21 cellular contexts compared by ENCODE assay signal in genomic region chr7:151372612-151373265, GRCh38. TPM values are rescaled to one million over a fixed set of nuclear protein-coding genes. Genes with fewer than 3 reads are reported as not detected.
DNase-seq lines count a peak whose midpoint lies in the region; ATAC-seq and TF ChIP-seq lines count a peak whose summit lies in the region.
"Had no signal": no experiment of that assay in that cellular context is flagged by ENCODE, and none has a peak within 500 bp of the region (broad histone marks: within the 10 kb centered on the region; RNA-seq: fewer than 3 reads in every experiment).

No MANE protein-coding gene starts in this region.

- TF ChIP-seq POLR2A in erythroblast (IDR thresholded peaks at IDR 0.05; ENCODE audit: low read length) = no peak

- no peaks in the 10 kb centered on the region for H3K27me3 ChIP-seq in DND-41 (ENCODE audit: insufficient read depth, low read length, poor library complexity)
- H3K27me3 ChIP-seq: BLaER1 treated with 17β-estradiol and CSF1 and Interleukin-3, amounts not matched to agents 10 nM and 100 nM; gastroesophageal sphincter had no signal

- no peaks in the 10 kb centered on the region for H4K20me1 ChIP-seq in DND-41 (ENCODE audit: insufficient read depth, low read length)

- no peak overlapping the region for H3K9ac ChIP-seq in DND-41 (ENCODE audit: low read depth, low read length)

- no peak overlapping the region for H3K4me3 ChIP-seq in DND-41 (ENCODE audit: low read depth in 1 of 2, low read length in 2 of 2)
- no peak overlapping the region for H3K4me3 ChIP-seq in choroid plexus epithelial cell (ENCODE audit: low read depth, low read length)
- H3K4me3 ChIP-seq: BLaER1 treated with 17β-estradiol and CSF1 and Interleukin-3, amounts not matched to agents 10 nM and 100 nM; gastroesophageal sphincter; left ventricle myocardium inferior; PC-9 had no signal

- peak; percentile 3 for DNase-seq in activated CD4-positive, alpha-beta memory T cell treated with anti-CD3 and anti-CD28 coated beads for 36 hours
- no peak for DNase-seq in activated CD4-positive, alpha-beta memory T cell treated with anti-CD3 and anti-CD28 coated beads, Interleukin-2, amount 10 ng/mL, durations not matched to agents 7 days and 5 days
- DNase-seq in DND-41 (no peak), choroid plexus epithelial cell (ENCODE audit: low read depth) (peak; percentile 52), nephron progenitor cell (no peak), erythroblast (lab: John Stamatoyannopoulos, UW) (no peak)
- DNase-seq: cortex of kidney; DMS153; left ventricle myocardium inferior; NCI-H1048; NCI-H524 treated with DMSO at 0.1 percent for 48 hours; PC-9; stimulated activated CD4-positive, alpha-beta T cell treated with anti-CD3 and anti-CD28 coated beads, Interleukin-12 subunit alpha, Interleukin-12 subunit beta, amount 100 ng/mL, for 4 hours; trophoblast cell had no signal

- intact Hi-C loops in activated CD4-positive, alpha-beta memory T cell treated with anti-CD3 and anti-CD28 coated beads for 36 hours (cut with micrococcal nuclease) = no loop called here

- H3K36me3 ChIP-seq in DND-41 (ENCODE audit: insufficient read depth, low read length) = peaks cover 74% of the 10 kb centered on the region

- H3K4me3 Mint-ChIP-seq in activated CD4-positive, alpha-beta memory T cell treated with anti-CD3 and anti-CD28 coated beads for 36 hours = no peak overlapping the region
- H3K4me3 Mint-ChIP-seq in activated CD4-positive, alpha-beta memory T cell treated with anti-CD3 and anti-CD28 coated beads, Interleukin-2, amount 10 ng/mL, durations not matched to agents 7 days and 5 days = no peak overlapping the region
- peak overlapping the region; percentile 10 for H3K4me3 Mint-ChIP-seq in nephron progenitor cell

- no peak overlapping the region for H3K27ac Mint-ChIP-seq in activated CD4-positive, alpha-beta memory T cell treated with anti-CD3 and anti-CD28 coated beads for 36 hours
- H3K27ac Mint-ChIP-seq in activated CD4-positive, alpha-beta memory T cell treated with anti-CD3 and anti-CD28 coated beads, Interleukin-2, amount 10 ng/mL, durations not matched to agents 7 days and 5 days = no peak overlapping the region
- H3K27ac Mint-ChIP-seq in nephron progenitor cell = peak overlapping the region; percentile 93
- H3K27ac Mint-ChIP-seq: progenitor cell of endocrine pancreas had no signal

- H2AFZ ChIP-seq in DND-41 (ENCODE audit: low read depth, low read length) = no peak overlapping the region
- H2AFZ ChIP-seq: PC-9 had no signal

- H3K4me2 ChIP-seq in DND-41 (ENCODE audit: insufficient read depth, low read length) = no peak overlapping the region
- H3K4me2 ChIP-seq: BLaER1 treated with 17β-estradiol and CSF1 and Interleukin-3, amounts not matched to agents 10 nM and 100 nM; PC-9 had no signal

- CTCF ChIA-PET in activated CD4-positive, alpha-beta memory T cell treated with anti-CD3 and anti-CD28 coated beads for 36 hours (lab: Charles Lee) = interaction anchor here (15.1 kb wide), 1 partner anchor 74 kb away, joined by 384 read pairs; the partner anchor contains the start of gene CRYGN
- CTCF ChIA-PET in activated CD4-positive, alpha-beta memory T cell treated with anti-CD3 and anti-CD28 coated beads, Interleukin-2, amount 10 ng/mL, durations not matched to agents 7 days and 5 days (lab: Charles Lee) = interaction anchor here (0.7 to 11.6 kb wide), 3 partner anchors 13 to 77 kb away, joined by 3 to 184 read pairs (median 4); no protein-coding TSS in a partner anchor

- peaks cover 10% of the 10 kb centered on the region for H3K4me1 ChIP-seq in DND-41 (ENCODE audit: insufficient read depth, low read length)

- H3K9me3 ChIP-seq in DND-41 (ENCODE audit: insufficient read depth, low read length, severe bottlenecking) = no peaks in the 10 kb centered on the region
- H3K9me3 ChIP-seq: BLaER1 treated with 17β-estradiol and CSF1 and Interleukin-3, amounts not matched to agents 10 nM and 100 nM; gastroesophageal sphincter; left ventricle myocardium inferior had no signal

- H3K9me3 Mint-ChIP-seq in activated CD4-positive, alpha-beta memory T cell treated with anti-CD3 and anti-CD28 coated beads for 36 hours = no peaks in the 10 kb centered on the region
- H3K9me3 Mint-ChIP-seq in activated CD4-positive, alpha-beta memory T cell treated with anti-CD3 and anti-CD28 coated beads, Interleukin-2, amount 10 ng/mL, durations not matched to agents 7 days and 5 days = no peaks in the 10 kb centered on the region
- no peaks in the 10 kb centered on the region for H3K9me3 Mint-ChIP-seq in nephron progenitor cell

- H3K36me3 Mint-ChIP-seq in activated CD4-positive, alpha-beta memory T cell treated with anti-CD3 and anti-CD28 coated beads for 36 hours = peaks cover 9% of the 10 kb centered on the region
- H3K36me3 Mint-ChIP-seq in activated CD4-positive, alpha-beta memory T cell treated with anti-CD3 and anti-CD28 coated beads, Interleukin-2, amount 10 ng/mL, durations not matched to agents 7 days and 5 days (ENCODE audit: low read depth) = peaks cover 36% of the 10 kb centered on the region
- H3K36me3 Mint-ChIP-seq in nephron progenitor cell (ENCODE audit: low read depth) = peaks cover 61% of the 10 kb centered on the region

- H3K4me1 Mint-ChIP-seq in activated CD4-positive, alpha-beta memory T cell treated with anti-CD3 and anti-CD28 coated beads for 36 hours (ENCODE audit: low read depth) = peaks cover 5% of the 10 kb centered on the region
- peaks cover 9% of the 10 kb centered on the region for H3K4me1 Mint-ChIP-seq in activated CD4-positive, alpha-beta memory T cell treated with anti-CD3 and anti-CD28 coated beads, Interleukin-2, amount 10 ng/mL, durations not matched to agents 7 days and 5 days
- peaks cover 30% of the 10 kb centered on the region for H3K4me1 Mint-ChIP-seq in nephron progenitor cell

- no peaks in the 10 kb centered on the region for H3K27me3 Mint-ChIP-seq in activated CD4-positive, alpha-beta memory T cell treated with anti-CD3 and anti-CD28 coated beads for 36 hours
- no peaks in the 10 kb centered on the region for H3K27me3 Mint-ChIP-seq in activated CD4-positive, alpha-beta memory T cell treated with anti-CD3 and anti-CD28 coated beads, Interleukin-2, amount 10 ng/mL, durations not matched to agents 7 days and 5 days
- no peaks in the 10 kb centered on the region for H3K27me3 Mint-ChIP-seq in nephron progenitor cell (ENCODE audit: low read depth, poor library complexity)
- H3K27me3 Mint-ChIP-seq: progenitor cell of endocrine pancreas had no signal

- H3K27ac ChIP-seq in DND-41 (ENCODE audit: low read length) = peak overlapping the region; percentile 20; the same call in 1 of the 2 replicates
- H3K27ac ChIP-seq: BLaER1 treated with 17β-estradiol and CSF1 and Interleukin-3, amounts not matched to agents 10 nM and 100 nM; epithelial cell of prostate; gastroesophageal sphincter; HL-60; left ventricle myocardium inferior; PC-9 had no signal

- TF ChIP-seq CTCF in DND-41 (IDR thresholded peaks at IDR 0.05; ENCODE audit: borderline replicate concordance, extremely low read depth, low read length, poor library complexity, severe bottlenecking) = no peak
- TF ChIP-seq CTCF in choroid plexus epithelial cell (conservative IDR thresholded peaks at IDR 0.05; ENCODE audit: low read depth, low read length) = no peak
- no peak for TF ChIP-seq CTCF in nephron progenitor cell (IDR thresholded peaks at IDR 0.05)

- no peaks in the 10 kb centered on the region for H3K79me2 ChIP-seq in DND-41 (ENCODE audit: insufficient read depth, low read length)

- ATAC-seq in DND-41 (ENCODE audit: insufficient read depth, low read depth) (no peak), HG02759 (IDR thresholded peaks at IDR 0.05; ENCODE audit: unreplicated experiment) (no peak), GM18511 (IDR thresholded peaks at IDR 0.05; ENCODE audit: unreplicated experiment) (no peak)
- ATAC-seq: gastroesophageal sphincter had no signal

- POLR2A ChIA-PET in activated CD4-positive, alpha-beta memory T cell treated with anti-CD3 and anti-CD28 coated beads for 36 hours (lab: Charles Lee) = interaction anchor here (1.0 kb wide), 1 partner anchor 11 kb away, joined by 3 read pairs; no protein-coding TSS in a partner anchor
- POLR2A ChIA-PET in activated CD4-positive, alpha-beta memory T cell treated with anti-CD3 and anti-CD28 coated beads, Interleukin-2, amount 10 ng/mL, durations not matched to agents 7 days and 5 days (lab: Charles Lee) = interaction anchor here (1.1 kb wide), 1 partner anchor 260 kb away, joined by 3 read pairs; no protein-coding TSS in a partner anchor

RNA-seq across cellular contexts. Expression of gene NUB1, which starts 31.1 kb away (rescaled TPM):
- total RNA-seq in activated CD4-positive, alpha-beta memory T cell treated with anti-CD3 and anti-CD28 coated beads for 36 hours = 10 to 100 TPM; 48.0 to 48.6 TPM
- 10 to 100 TPM; 62.1 to 67.3 TPM for total RNA-seq in activated CD4-positive, alpha-beta memory T cell treated with anti-CD3 and anti-CD28 coated beads, Interleukin-2, amount 10 ng/mL, durations not matched to agents 7 days and 5 days

RNA-seq across cellular contexts. Expression of gene WDR86, which starts 37.1 kb away (rescaled TPM):
- total RNA-seq in activated CD4-positive, alpha-beta memory T cell treated with anti-CD3 and anti-CD28 coated beads for 36 hours = under 1 TPM; 0.17 to 0.43 TPM
- total RNA-seq in activated CD4-positive, alpha-beta memory T cell treated with anti-CD3 and anti-CD28 coated beads, Interleukin-2, amount 10 ng/mL, durations not matched to agents 7 days and 5 days = 1 to 10 TPM in 1 of 2 experiments, under 1 TPM in 1; 0.50 to 1.1 TPM

Comparison
In these comparisons a context has a peak if more than half of its experiments do, and no peak if none do; other contexts are left out.
1. DNase-seq: peak in activated CD4-positive, alpha-beta memory T cell treated with anti-CD3 and anti-CD28 coated beads for 36 hours (single experiment) and choroid plexus epithelial cell (single experiment); none in activated CD4-positive, alpha-beta memory T cell treated with anti-CD3 and anti-CD28 coated beads, Interleukin-2, amount 10 ng/mL, durations not matched to agents 7 days and 5 days (single experiment), DND-41 (single experiment), nephron progenitor cell (single experiment) and erythroblast (0 of 2).